ENCODE assay signal across 9 cellular contexts in genomic region chr20:49712118-49712517, GRCh38. TPM values are rescaled to one million over a fixed set of nuclear protein-coding genes. Genes with fewer than 3 reads are reported as not detected.
DNase-seq lines count a peak whose midpoint lies in the region; ATAC-seq, FAIRE-seq and TF ChIP-seq lines count a peak whose summit lies in the region.
"Had no signal": no experiment of that assay in that cellular context is flagged by ENCODE, and none has a peak within 500 bp of the region (broad histone marks: within the 10 kb centered on the region; RNA-seq: fewer than 3 reads in every experiment).

No MANE protein-coding gene starts in this region.

- H3K36me3 ChIP-seq in adrenal gland (replicated peaks in 1 of 2) (no peaks in the 10 kb centered on the region), HepG2 (replicated peaks in 1 of 2; ENCODE audit: control insufficient read depth in 1 of 2, insufficient read depth in 2 of 2, low read length in 2 of 2) (no peaks in the 10 kb centered on the region)

- peak overlapping the region in 3 of 4 donors; percentile 72 to 97 (median 84) for H3K4me3 ChIP-seq in adrenal gland
- peak overlapping the region; percentile 87 to 97 (median 95) for H3K4me3 ChIP-seq in HepG2 (replicated peaks in 1 of 3; ENCODE audit: insufficient read depth in 1 of 3, low read depth in 2 of 3, low read length in 3 of 3)

- intact Hi-C loops in activated CD4-positive, alpha-beta T cell treated with anti-CD3 and anti-CD28 coated beads for 36 hours (cut with DNase I, micrococcal nuclease) = loop anchor here (2.0 to 10.0 kb wide), 7 partner anchors 43 to 203 kb away; partner anchors contain the start of genes SLC9A8 (in 2 of the 2) and SPATA2 (in 1 of the 2)
- intact Hi-C loops in adrenal gland (cut with DNase I) = loop anchor here in 1 of 2 donors (10.0 kb wide), 1 partner anchor 113 kb away; no protein-coding TSS in a partner anchor
- intact Hi-C loops in HepG2 (cut with micrococcal nuclease; ENCODE audit: unreplicated experiment) = loop anchor here (2.0 to 5.0 kb wide), 3 partner anchors 50 to 101 kb away; partner anchors contain the start of gene SLC9A8

- 12 to 35% (median 28%) methylated on average over 4 of the region's 4 CpGs for WGBS in adrenal gland, 4 donors
- 65% methylated on average over 4 of the region's 4 CpGs for WGBS in HepG2 (ENCODE audit: low lambda C conversion rate)

- in situ Hi-C loops in HepG2 (cut with HindIII; ENCODE audit: extremely low pct_ligation_motif_present, low pct_unique_long_range_greater_than_20kb) = no loop called here

- peaks cover 61% of the 10 kb centered on the region for H3K79me2 ChIP-seq in HepG2 (ENCODE audit: insufficient read depth, low read length)

- no peaks in the 10 kb centered on the region for H3K36me3 Mint-ChIP-seq in activated CD4-positive, alpha-beta T cell treated with anti-CD3 and anti-CD28 coated beads for 36 hours (ENCODE audit: low read depth)

- ATAC-seq in activated CD4-positive, alpha-beta T cell treated with anti-CD3 and anti-CD28 coated beads for 36 hours = no peak
- no peak for ATAC-seq in HepG2

- FAIRE-seq in HepG2 (lab: Jason Lieb, UNC) = no peak

- no peak for DNase-seq in activated CD4-positive, alpha-beta T cell treated with anti-CD3 and anti-CD28 coated beads for 36 hours
- DNase-seq in activated CD4-positive, alpha-beta T cell treated with anti-CD3 and anti-CD28 coated beads, Interleukin-2, amount 50 U/mL, for 48 hours = no peak
- DNase-seq in adrenal gland (no peak), HepG2 (ENCODE audit: low spot score) (no peak), NCI-H524 treated with DMSO at 0.1 percent for 48 hours (lab: John Stamatoyannopoulos, UW) (no peak), HCEC 1CT (no peak), cerebellar cortex (ENCODE audit: low spot score) (no peak)
- DNase-seq: ACHN had no signal

- H3K4me2 ChIP-seq in HepG2 (ENCODE audit: low read depth, low read length) = peak overlapping the region; percentile 75

- H3K9me3 ChIP-seq in adrenal gland (replicated peaks in 1 of 3) (no peaks in the 10 kb centered on the region), HepG2 (ENCODE audit: low read length) (no peaks in the 10 kb centered on the region)

- H4K20me1 ChIP-seq in HepG2 (ENCODE audit: insufficient read depth, low read length) = peaks cover 16% of the 10 kb centered on the region

- H3K27me3 ChIP-seq in adrenal gland (no peaks in the 10 kb centered on the region), HepG2 (ENCODE audit: control insufficient read depth in 1 of 2, insufficient read depth in 2 of 2, low read length in 2 of 2) (no peaks in the 10 kb centered on the region; a peak in 1 of 5 replicates)

- CTCF ChIA-PET in activated CD4-positive, alpha-beta T cell treated with anti-CD3 and anti-CD28 coated beads for 36 hours (lab: Charles Lee) = interaction anchor here (0.6 kb wide), 1 partner anchor 51 kb away, joined by 3 read pairs; no protein-coding TSS in a partner anchor
- CTCF ChIA-PET in HepG2 (lab: Yijun Ruan, JAX; ENCODE audit: low intra/inter-chr PET ratio, low total read pairs) = no interaction called here

- TF ChIP-seq CTCF in adrenal gland (IDR thresholded peaks at IDR 0.05) (no peak), HepG2 (CRISPR knock-in tag; IDR thresholded peaks at IDR 0.05) (no peak)

- TF ChIP-seq POLR2A in adrenal gland (IDR thresholded peaks at IDR 0.05) (no peak), HepG2 (IDR thresholded peaks at IDR 0.05; ENCODE audit: insufficient read depth in 1 of 2, low read depth in 2 of 2, low read length in 2 of 2) (no peak)

- peaks cover 40 to 53% of the 10 kb centered on the region in 2 donors for H3K4me1 ChIP-seq in adrenal gland (replicated peaks in 1 of 2)
- H3K4me1 ChIP-seq in HepG2 (ENCODE audit: insufficient read depth, low read length) = peaks cover 69% of the 10 kb centered on the region

- peak overlapping the region; percentile 78 for H3K4me3 Mint-ChIP-seq in activated CD4-positive, alpha-beta T cell treated with anti-CD3 and anti-CD28 coated beads for 36 hours

- no peak for TF ChIP-seq RAD21 in HepG2 (CRISPR knock-in tag; IDR thresholded peaks at IDR 0.05)

- H3K27ac ChIP-seq in adrenal gland (peak overlapping the region; percentile 78 to 97 (median 84)), HepG2 (ENCODE audit: extremely low read length, insufficient read depth, low read length) (peak overlapping the region; percentile 86), temporal lobe (ENCODE audit: low read depth, low read length) (peak overlapping the region; percentile 1)

- POLR2A ChIA-PET in activated CD4-positive, alpha-beta T cell treated with anti-CD3 and anti-CD28 coated beads for 36 hours (lab: Charles Lee) = no interaction called here
- POLR2A ChIA-PET in HepG2 (lab: Yijun Ruan, JAX) = interaction anchor here (1.8 kb wide), 1 partner anchor 119 kb away, joined by 4 read pairs; no protein-coding TSS in a partner anchor

- no peak overlapping the region for H3K27ac Mint-ChIP-seq in activated CD4-positive, alpha-beta T cell treated with anti-CD3 and anti-CD28 coated beads for 36 hours

- no peak overlapping the region for H2AFZ ChIP-seq in HepG2 (ENCODE audit: low read length)

- H3K9me3 Mint-ChIP-seq in activated CD4-positive, alpha-beta T cell treated with anti-CD3 and anti-CD28 coated beads for 36 hours (ENCODE audit: low read depth) = no peaks in the 10 kb centered on the region

- peak overlapping the region; percentile 91; the same call in 1 of the 2 replicates for H3K9ac ChIP-seq in HepG2 (ENCODE audit: insufficient read depth, low read depth, low read length)

- TF ChIP-seq EP300 in HepG2 (IDR thresholded peaks at IDR 0.05; ENCODE audit: low read depth in 2 of 2, low read length in 2 of 2) (no peak), HepG2 (CRISPR knock-in tag; IDR thresholded peaks at IDR 0.05; ENCODE audit: borderline replicate concordance) (no peak)

- BruUV-seq in HepG2 (replicated peaks; lab: Mats Ljungman, UMichigan) = no TSS peak

- peaks cover 44% of the 10 kb centered on the region for H3K4me1 Mint-ChIP-seq in activated CD4-positive, alpha-beta T cell treated with anti-CD3 and anti-CD28 coated beads for 36 hours

- H3K27me3 Mint-ChIP-seq in activated CD4-positive, alpha-beta T cell treated with anti-CD3 and anti-CD28 coated beads for 36 hours = no peaks in the 10 kb centered on the region

TF ChIP-seq in HepG2, 621 proteins besides CTCF, POLR2A, EP300 and RAD21 (continues in another document):
- TF ChIP-seq KMT2A (CRISPR knock-in tag; IDR thresholded peaks at IDR 0.05) = 0 out of 2 replicates have a peak, but pooled peaks have one; percentile 7
- TF ChIP-seq HDAC1 (CRISPR knock-in tag; IDR thresholded peaks at IDR 0.05) = peak; percentile 46; the same call in 1 of the 2 replicates
- peak; percentile 13 for TF ChIP-seq RBM22 (optimal IDR thresholded peaks at IDR 0.05; ENCODE audit: low read length)
- peak; percentile 81; the same call in 1 of the 2 replicates for TF ChIP-seq RCOR2 (CRISPR knock-in tag; IDR thresholded peaks at IDR 0.05)
- TF ChIP-seq ZNF614 (CRISPR knock-in tag; IDR thresholded peaks at IDR 0.05; ENCODE audit: borderline replicate concordance) = 0 out of 2 replicates have a peak, but pooled peaks have one; percentile 24
- TF ChIP-seq GABPA (IDR thresholded peaks at IDR 0.05; ENCODE audit: low read depth, low read length) = no peak
- TF ChIP-seq GABPA (CRISPR knock-in tag; IDR thresholded peaks at IDR 0.05; ENCODE audit: low read depth) = 0 out of 2 replicates have a peak, but pooled peaks have one; percentile 10
- TF ChIP-seq MYPOP (CRISPR knock-in tag; IDR thresholded peaks at IDR 0.05) = no peak
- no peak for TF ChIP-seq NR2F6 (IDR thresholded peaks at IDR 0.05)
- TF ChIP-seq NR2F6 (CRISPR knock-in tag; IDR thresholded peaks at IDR 0.05) = peak; percentile 66
- TF ChIP-seq TEAD3 (CRISPR knock-in tag; optimal IDR thresholded peaks at IDR 0.05; ENCODE audit: borderline replicate concordance) = peak; percentile 29
- TF ChIP-seq ATF7 (IDR thresholded peaks at IDR 0.05) = no peak
- 0 out of 2 replicates have a peak, but pooled peaks have one; percentile 6 for TF ChIP-seq ATF7 (CRISPR knock-in tag; IDR thresholded peaks at IDR 0.05)

RNA-seq across cellular contexts. Expression of gene B4GALT5, which starts 1.6 kb away (rescaled TPM):
- 10 to 100 TPM; 18.6 to 19.6 TPM for total RNA-seq in activated CD4-positive, alpha-beta T cell treated with anti-CD3 and anti-CD28 coated beads for 36 hours
- total RNA-seq in adrenal gland (100 to 1,000 TPM in 2 of 8 donors, 10 to 100 TPM in 6; 47.4 to 137 (median 69.1) TPM), HepG2 (2016; rRNA removed; fragmentation: Illumina TruSeq; extraction: Trizol) (26.7 and 30.9 TPM in 2 replicates), temporal lobe (61.5 TPM)
- polyA plus RNA-seq in adrenal gland (10 to 100 TPM; 14.2 to 77.7 (median 18.1) TPM), HepG2 (2011; rRNA removed) (27.3 and 29.3 TPM in 2 replicates)
- total RNA-seq in HepG2 (2016; cell fraction: cytosol; rRNA removed; fragmentation: Illumina TruSeq; extraction: Trizol; ENCODE audit: low read depth) = 8.0 and 8.5 TPM in 2 replicates
- total RNA-seq in HepG2 (2016; cell fraction: insoluble cytoplasmic fraction; rRNA removed; fragmentation: Illumina TruSeq; extraction: Trizol) = 22.9 and 29.9 TPM in 2 replicates
- total RNA-seq in HepG2 (2016; cell fraction: membrane; rRNA removed; fragmentation: Illumina TruSeq; extraction: Trizol) = 33.9 and 36.1 TPM in 2 replicates
- 27.2 and 29.5 TPM in 2 replicates for total RNA-seq in HepG2 (2016; cell fraction: nucleus; rRNA removed; fragmentation: Illumina TruSeq; extraction: Trizol)
- 18.3 and 27.5 TPM in 2 replicates for polyA plus RNA-seq in HepG2 (2011; cell fraction: cytosol; rRNA removed)
- 11.9 and 15.8 TPM in 2 replicates for polyA plus RNA-seq in HepG2 (2011; cell fraction: nucleus; rRNA removed)
- 18.1 and 19.7 TPM in 2 replicates for polyA plus RNA-seq in HepG2 (2012)
- polyA plus RNA-seq in HepG2 (2016; cell fraction: cytosol; fragmentation: Illumina TruSeq; extraction: Trizol; ENCODE audit: low read depth) = 5.4 and 5.7 TPM in 2 replicates
- 22.6 and 24.2 TPM in 2 replicates for polyA plus RNA-seq in HepG2 (2016; cell fraction: insoluble cytoplasmic fraction; fragmentation: Illumina TruSeq; extraction: Trizol; ENCODE audit: low read depth)
- polyA plus RNA-seq in HepG2 (2016; cell fraction: membrane; fragmentation: Illumina TruSeq; extraction: Trizol; ENCODE audit: low read depth) = 22.9 and 23.5 TPM in 2 replicates
- 42.1 and 46.2 TPM in 2 replicates for polyA plus RNA-seq in HepG2 (2016; cell fraction: nucleus; fragmentation: Illumina TruSeq; extraction: Trizol; ENCODE audit: insufficient read depth, low read depth)
- 38.2 and 60.8 TPM in 2 replicates for polyA minus RNA-seq in HepG2 (2011; rRNA and poly(A)+ RNA removed; ENCODE audit: low replicate concordance)
- 22.1 and 24.1 TPM in 2 replicates for polyA minus RNA-seq in HepG2 (2011; cell fraction: cytosol; rRNA and poly(A)+ RNA removed)
- polyA minus RNA-seq in HepG2 (2011; cell fraction: nucleus; rRNA and poly(A)+ RNA removed) = 13.5 and 18.5 TPM in 2 replicates

Comparison
In these comparisons a context has a peak if more than half of its experiments do, and no peak if none do; other contexts are left out.
1. H3K27ac ChIP-seq: peak in every context shown above with its lines; median percentile 86 in HepG2; 84 in adrenal gland; 1 in temporal lobe.